Comparison of ENCODE assay signal across 34 cellular contexts in genomic region chr11:112617977-112618829, GRCh38.
"Had no signal": no experiment of that assay in that cellular context is flagged by ENCODE, and none has a peak within 500 bp of the region (broad histone marks: within the 10 kb centered on the region; RNA-seq: fewer than 3 reads in every experiment).

No MANE protein-coding gene starts in this region.

- H3K36me3 Mint-ChIP-seq: activated CD4-positive, alpha-beta memory T cell treated with anti-CD3 and anti-CD28 coated beads for 36 hours; activated naive CD8-positive, alpha-beta T cell treated with anti-CD3 and anti-CD28 coated beads for 36 hours; natural killer cell; stimulated activated effector memory CD8-positive, alpha-beta T cell treated with anti-CD3 and anti-CD28 coated beads, Interleukin-12 subunit alpha, Interleukin-12 subunit beta, amount 100 ng/mL, for 72 hours had no signal

- DNase-seq: activated CD4-positive, alpha-beta memory T cell treated with anti-CD3 and anti-CD28 coated beads for 36 hours; activated CD4-positive, alpha-beta T cell treated with anti-CD3 and anti-CD28 coated beads, Interleukin-2, amount 10 ng/mL, durations not matched to agents 24 days and 14 days; activated CD4-positive, CD25-positive, alpha-beta regulatory T cell treated with anti-CD3 and anti-CD28 coated beads, Interleukin-2, amount 50 U/mL, for 72 hours; activated CD8-positive, alpha-beta memory T cell treated with anti-CD3 and anti-CD28 coated beads, Interleukin-2, amount 50 U/mL, for 4 hours; activated effector memory CD4-positive, alpha-beta T cell treated with anti-CD3 and anti-CD28 coated beads, Interleukin-2, amount 50 U/mL, for 16 hours; activated naive CD4-positive, alpha-beta T cell treated with anti-CD3 and anti-CD28 coated beads for 36 hours; activated naive CD8-positive, alpha-beta T cell treated with anti-CD3 and anti-CD28 coated beads for 36 hours; activated T-cell treated with anti-CD3 and anti-CD28 coated beads, Interleukin-2, amount 50 U/mL, for 1 hour; adrenal gland; aorta; body of pancreas; effector memory CD4-positive, alpha-beta T cell; erythroblast; hypothalamus; kidney glomerular epithelial cell; left lung; lower lobe of right lung; mesenchymal stem cell; natural killer cell; psoas muscle; sigmoid colon; small intestine; stimulated activated CD4-positive, alpha-beta T cell treated with anti-CD3 and anti-CD28 coated beads, Interleukin-4, amount 100 ng/mL, for 24 hours; stimulated activated naive CD8-positive, alpha-beta T cell treated with anti-CD3 and anti-CD28 coated beads, Interleukin-15, amount 100 ng/mL, for 72 hours; substantia nigra; T-helper 9 cell; upper lobe of right lung; WERI-Rb-1 had no signal

- H3K4me3 Mint-ChIP-seq: activated CD4-positive, alpha-beta memory T cell treated with anti-CD3 and anti-CD28 coated beads for 36 hours; activated CD4-positive, alpha-beta T cell treated with anti-CD3 and anti-CD28 coated beads, Interleukin-2, amount 10 ng/mL, durations not matched to agents 24 days and 14 days; activated naive CD4-positive, alpha-beta T cell treated with anti-CD3 and anti-CD28 coated beads for 36 hours; activated naive CD8-positive, alpha-beta T cell treated with anti-CD3 and anti-CD28 coated beads for 36 hours; activated T-helper 1 cell treated with anti-CD3 and anti-CD28 coated beads, Interleukin-12 subunit alpha, Interleukin-12 subunit beta, Interleukin-2, Interleukin-4 antibody, amounts not matched to agents 30 ng/mL and 10 ng/mL and 1 ng/mL, durations not matched to agents 14 hours and 24 hours and 36 hours; natural killer cell; stimulated activated effector memory CD8-positive, alpha-beta T cell treated with anti-CD3 and anti-CD28 coated beads, Interleukin-12 subunit alpha, Interleukin-12 subunit beta, amount 100 ng/mL, for 72 hours; stimulated activated naive CD8-positive, alpha-beta T cell treated with anti-CD3 and anti-CD28 coated beads, Interleukin-15, amount 100 ng/mL, for 72 hours; T-helper 1 cell treated with Interleukin-12 subunit alpha and Interleukin-12 subunit beta and Interleukin-4 antibody, amounts not matched to agents 30 μg/mL and 1 μg/mL, for 36 hours had no signal

- H3K36me3 ChIP-seq: adrenal gland, gastroesophageal sphincter, left lung, lower lobe of right lung, sigmoid colon, upper lobe of right lung, WERI-Rb-1 had no signal

- H3K9me3 Mint-ChIP-seq: activated CD4-positive, alpha-beta memory T cell treated with anti-CD3 and anti-CD28 coated beads for 36 hours; activated CD4-positive, alpha-beta T cell treated with anti-CD3 and anti-CD28 coated beads, Interleukin-2, amount 10 ng/mL, durations not matched to agents 24 days and 14 days; activated naive CD4-positive, alpha-beta T cell treated with anti-CD3 and anti-CD28 coated beads for 36 hours; activated naive CD8-positive, alpha-beta T cell treated with anti-CD3 and anti-CD28 coated beads for 36 hours; activated T-helper 1 cell treated with anti-CD3 and anti-CD28 coated beads, Interleukin-12 subunit alpha, Interleukin-12 subunit beta, Interleukin-2, Interleukin-4 antibody, amounts not matched to agents 30 ng/mL and 10 ng/mL and 1 ng/mL, durations not matched to agents 14 hours and 24 hours and 36 hours; natural killer cell; stimulated activated effector memory CD8-positive, alpha-beta T cell treated with anti-CD3 and anti-CD28 coated beads, Interleukin-12 subunit alpha, Interleukin-12 subunit beta, amount 100 ng/mL, for 72 hours; stimulated activated naive CD8-positive, alpha-beta T cell treated with anti-CD3 and anti-CD28 coated beads, Interleukin-15, amount 100 ng/mL, for 72 hours; T-helper 1 cell treated with Interleukin-12 subunit alpha and Interleukin-12 subunit beta and Interleukin-4 antibody, amounts not matched to agents 30 μg/mL and 1 μg/mL, for 36 hours had no signal

- FAIRE-seq: colon, small intestine had no signal

- H3K4me3 ChIP-seq: adrenal gland, body of pancreas, gastroesophageal sphincter, left lung, lower lobe of right lung, psoas muscle, sigmoid colon, upper lobe of right lung had no signal

- H3K4me1 ChIP-seq: left lung, lower lobe of right lung, parathyroid adenoma, psoas muscle, upper lobe of right lung had no signal

- ATAC-seq: body of pancreas; gastroesophageal sphincter; left lung; lower lobe of right lung; natural killer cell; psoas muscle; stimulated activated effector memory CD8-positive, alpha-beta T cell treated with anti-CD3 and anti-CD28 coated beads, Interleukin-12 subunit alpha, Interleukin-12 subunit beta, amount 100 ng/mL, for 72 hours; stimulated activated naive CD8-positive, alpha-beta T cell treated with anti-CD3 and anti-CD28 coated beads, Interleukin-15, amount 100 ng/mL, for 72 hours; upper lobe of right lung had no signal

- H3K79me2 ChIP-seq: parathyroid adenoma had no signal

- H3K27ac ChIP-seq: adrenal gland, body of pancreas, gastroesophageal sphincter, left lung, lower lobe of right lung, parathyroid adenoma, psoas muscle, sigmoid colon, upper lobe of right lung, WERI-Rb-1 had no signal

- H3K9me3 ChIP-seq: adrenal gland, body of pancreas, gastroesophageal sphincter, left lung, lower lobe of right lung, psoas muscle, sigmoid colon, upper lobe of right lung had no signal

- H2AFZ ChIP-seq: parathyroid adenoma had no signal

- H3K27me3 ChIP-seq: adrenal gland, body of pancreas, gastroesophageal sphincter, left lung, sigmoid colon, upper lobe of right lung had no signal

- H3K27ac Mint-ChIP-seq: activated CD4-positive, alpha-beta memory T cell treated with anti-CD3 and anti-CD28 coated beads for 36 hours; activated CD4-positive, alpha-beta T cell treated with anti-CD3 and anti-CD28 coated beads, Interleukin-2, amount 10 ng/mL, durations not matched to agents 24 days and 14 days; activated naive CD4-positive, alpha-beta T cell treated with anti-CD3 and anti-CD28 coated beads for 36 hours; activated naive CD8-positive, alpha-beta T cell treated with anti-CD3 and anti-CD28 coated beads for 36 hours; activated T-helper 1 cell treated with anti-CD3 and anti-CD28 coated beads, Interleukin-12 subunit alpha, Interleukin-12 subunit beta, Interleukin-2, Interleukin-4 antibody, amounts not matched to agents 30 ng/mL and 10 ng/mL and 1 ng/mL, durations not matched to agents 14 hours and 24 hours and 36 hours; natural killer cell; stimulated activated effector memory CD8-positive, alpha-beta T cell treated with anti-CD3 and anti-CD28 coated beads, Interleukin-12 subunit alpha, Interleukin-12 subunit beta, amount 100 ng/mL, for 72 hours; T-helper 1 cell treated with Interleukin-12 subunit alpha and Interleukin-12 subunit beta and Interleukin-4 antibody, amounts not matched to agents 30 μg/mL and 1 μg/mL, for 36 hours had no signal

- H3K9ac ChIP-seq: parathyroid adenoma had no signal

- H3K4me1 Mint-ChIP-seq: activated CD4-positive, alpha-beta T cell treated with anti-CD3 and anti-CD28 coated beads, Interleukin-2, amount 10 ng/mL, durations not matched to agents 24 days and 14 days; activated naive CD8-positive, alpha-beta T cell treated with anti-CD3 and anti-CD28 coated beads for 36 hours; natural killer cell; stimulated activated effector memory CD8-positive, alpha-beta T cell treated with anti-CD3 and anti-CD28 coated beads, Interleukin-12 subunit alpha, Interleukin-12 subunit beta, amount 100 ng/mL, for 72 hours; stimulated activated naive CD8-positive, alpha-beta T cell treated with anti-CD3 and anti-CD28 coated beads, Interleukin-15, amount 100 ng/mL, for 72 hours had no signal
